8 cellular contexts compared by ENCODE assay signal in the genomic region with DNA sequence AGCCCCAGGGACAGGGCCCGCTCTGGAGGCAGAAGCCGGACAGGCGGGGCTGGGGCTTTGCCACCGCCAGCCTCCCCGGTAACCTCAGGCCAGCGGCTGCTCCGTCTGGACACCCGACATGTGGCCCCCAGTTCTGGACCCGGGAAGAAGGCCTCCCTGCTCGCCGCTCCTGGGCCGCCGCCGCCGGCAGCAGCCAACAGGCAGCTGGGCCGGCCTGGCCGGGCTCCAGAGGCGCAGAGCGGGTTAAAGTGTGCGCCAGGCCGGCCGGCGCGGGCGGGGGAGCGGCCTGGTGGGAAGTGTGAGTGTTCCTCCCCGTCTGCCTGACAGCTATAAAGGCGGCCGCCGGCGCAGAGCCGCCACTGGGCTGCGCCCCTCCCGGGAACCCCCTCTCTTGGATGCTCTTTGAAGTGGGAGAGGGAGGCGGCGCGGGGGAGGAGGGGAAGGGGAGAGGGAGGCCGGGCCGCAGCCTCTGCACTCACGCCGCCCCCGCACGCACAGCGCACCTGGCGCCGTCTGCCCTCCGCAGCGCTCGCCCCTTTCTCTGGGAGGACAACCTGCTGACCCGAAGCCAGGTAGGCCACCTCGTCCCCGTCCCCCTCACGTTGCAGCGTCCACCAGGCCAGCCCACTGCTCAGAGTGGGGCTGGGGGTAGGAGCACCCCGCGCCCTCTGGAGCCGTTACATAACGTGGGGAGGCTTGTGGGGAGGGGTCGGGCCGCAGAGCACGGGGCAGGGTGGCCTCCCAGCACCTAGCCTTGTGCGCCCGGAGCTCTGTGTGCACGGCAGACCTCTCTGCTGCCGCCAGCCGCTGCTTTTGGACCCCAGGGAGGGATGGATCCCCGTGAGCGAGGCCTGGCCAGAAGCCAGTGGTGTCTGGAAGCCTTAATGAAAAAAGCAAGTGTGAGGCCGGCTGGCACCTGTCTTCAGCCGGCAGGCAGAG. TPM values are rescaled to one million over a fixed set of nuclear protein-coding genes. Genes with fewer than 3 reads are reported as not detected.
DNase-seq lines count a peak whose midpoint lies in the region; TF ChIP-seq lines count a peak whose summit lies in the region.

TSS of gene ADAMTSL2 (plus strand) at position 359 of the 939 bp plus-strand sequence. CDS start 2,009 bp downstream, outside the sequence.

- TF ChIP-seq CTCF in fibroblast of the aortic adventitia (IDR thresholded peaks at IDR 0.05; ENCODE audit: insufficient read depth, low read length) (no peak), neural cell (IDR thresholded peaks at IDR 0.05; ENCODE audit: poor library complexity, severe bottlenecking) (no peak), tibial artery (IDR thresholded peaks at IDR 0.05) (no peak), brain microvascular endothelial cell (IDR thresholded peaks at IDR 0.05; ENCODE audit: low read depth, low read length, missing control alignments) (no peak)

- no peak within 1 kb of the TSS for H2AFZ ChIP-seq in neural cell (ENCODE audit: low read depth, low read length)

- TF ChIP-seq RAD21 in neural cell (conservative IDR thresholded peaks at IDR 0.05): no peak

- no peak within 1 kb of the TSS for H3K4me2 ChIP-seq in neural cell (ENCODE audit: low read length)

- no peaks in the 10 kb centered on the region for H3K79me2 ChIP-seq in neural cell (replicated peaks; ENCODE audit: insufficient read depth, low read length)

- H3K36me3 ChIP-seq in neural cell (ENCODE audit: insufficient read depth, low read length) (no peaks in the 10 kb centered on the region), tibial artery (no peaks in the 10 kb centered on the region), brain microvascular endothelial cell (replicated peaks) (no peaks in the 10 kb centered on the region)

- peaks cover 0 to 29% (median 15%) of the 10 kb centered on the region in 4 donors for H3K4me1 ChIP-seq in tibial artery

- H4K20me1 ChIP-seq in neural cell (ENCODE audit: insufficient read depth): no peaks in the 10 kb centered on the region

- peak; percentile 75 for DNase-seq in AG20443 (ENCODE audit: low spot score)
- peak; percentile 45 for DNase-seq in LHCN-M2 (ENCODE audit: low read depth)
- peak; percentile 17 to 28 for DNase-seq in activated CD4-positive, alpha-beta T cell treated with anti-CD3 and anti-CD28 coated beads, Interleukin-2, amount 50 U/mL, for 48 hours
- DNase-seq in fibroblast of the aortic adventitia (ENCODE audit: low read depth): peak; percentile 45
- no peak for DNase-seq in tibial artery
- no peak for DNase-seq in brain microvascular endothelial cell
- no peak for DNase-seq in NCI-H146 (lab: John Stamatoyannopoulos, UW)

- intact Hi-C loops in tibial artery (cut with DNase I; ENCODE audit: low total_unique reads): no loop called here

- H3K9me3 ChIP-seq in neural cell (ENCODE audit: low read length): no peaks in the 10 kb centered on the region
- no peaks in the 10 kb centered on the region for H3K9me3 ChIP-seq in tibial artery

- in situ Hi-C loops in brain microvascular endothelial cell (cut with HindIII; ENCODE audit: low pct_ligation_motif_present, low sequenced_read_pairs): no loop called here

- no peaks in the 10 kb centered on the region for H3K9me2 ChIP-seq in neural cell (ENCODE audit: insufficient read depth, low read length)

- no peak within 1 kb of the TSS for H3K4me3 ChIP-seq in fibroblast of the aortic adventitia (ENCODE audit: low read depth, low read length)
- H3K4me3 ChIP-seq in neural cell (ENCODE audit: low read length): peak within 1 kb of the TSS; percentile 51
- peak within 1 kb of the TSS; percentile 32 to 46 for H3K4me3 ChIP-seq in tibial artery
- no peak within 1 kb of the TSS for H3K4me3 ChIP-seq in brain microvascular endothelial cell (ENCODE audit: low read depth, low read length)

- TF ChIP-seq EP300 in neural cell (conservative IDR thresholded peaks at IDR 0.05; ENCODE audit: poor library complexity, severe bottlenecking): no peak

- H3K27me3 ChIP-seq in neural cell (ENCODE audit: insufficient read depth, low read depth, low read length): no peaks in the 10 kb centered on the region
- H3K27me3 ChIP-seq in tibial artery: peaks cover 0 to 89% of the 10 kb centered on the region in 2 donors
- no peaks in the 10 kb centered on the region for H3K27me3 ChIP-seq in brain microvascular endothelial cell (replicated peaks)

- H3K9ac ChIP-seq in neural cell (ENCODE audit: low read length): peak within 1 kb of the TSS; percentile 29

- no peaks in the 10 kb centered on the region for H3F3A ChIP-seq in neural cell (ENCODE audit: insufficient read depth, low read length, poor library complexity, severe bottlenecking)

- H3K27ac ChIP-seq in neural cell (ENCODE audit: low read length) (no peak within 1 kb of the TSS), tibial artery (no peak within 1 kb of the TSS), brain microvascular endothelial cell (no peak within 1 kb of the TSS)

TF ChIP-seq in neural cell, 6 proteins besides CTCF, POLR2A, EP300 and RAD21:
- no peak for TF ChIP-seq POLR2AphosphoS5 (IDR thresholded peaks at IDR 0.05)
- no peak for TF ChIP-seq TAF1 (IDR thresholded peaks at IDR 0.05; ENCODE audit: low read depth)
- TF ChIP-seq SMC3 (conservative IDR thresholded peaks at IDR 0.05; ENCODE audit: poor library complexity): no peak
- TF ChIP-seq, protein P1, sequence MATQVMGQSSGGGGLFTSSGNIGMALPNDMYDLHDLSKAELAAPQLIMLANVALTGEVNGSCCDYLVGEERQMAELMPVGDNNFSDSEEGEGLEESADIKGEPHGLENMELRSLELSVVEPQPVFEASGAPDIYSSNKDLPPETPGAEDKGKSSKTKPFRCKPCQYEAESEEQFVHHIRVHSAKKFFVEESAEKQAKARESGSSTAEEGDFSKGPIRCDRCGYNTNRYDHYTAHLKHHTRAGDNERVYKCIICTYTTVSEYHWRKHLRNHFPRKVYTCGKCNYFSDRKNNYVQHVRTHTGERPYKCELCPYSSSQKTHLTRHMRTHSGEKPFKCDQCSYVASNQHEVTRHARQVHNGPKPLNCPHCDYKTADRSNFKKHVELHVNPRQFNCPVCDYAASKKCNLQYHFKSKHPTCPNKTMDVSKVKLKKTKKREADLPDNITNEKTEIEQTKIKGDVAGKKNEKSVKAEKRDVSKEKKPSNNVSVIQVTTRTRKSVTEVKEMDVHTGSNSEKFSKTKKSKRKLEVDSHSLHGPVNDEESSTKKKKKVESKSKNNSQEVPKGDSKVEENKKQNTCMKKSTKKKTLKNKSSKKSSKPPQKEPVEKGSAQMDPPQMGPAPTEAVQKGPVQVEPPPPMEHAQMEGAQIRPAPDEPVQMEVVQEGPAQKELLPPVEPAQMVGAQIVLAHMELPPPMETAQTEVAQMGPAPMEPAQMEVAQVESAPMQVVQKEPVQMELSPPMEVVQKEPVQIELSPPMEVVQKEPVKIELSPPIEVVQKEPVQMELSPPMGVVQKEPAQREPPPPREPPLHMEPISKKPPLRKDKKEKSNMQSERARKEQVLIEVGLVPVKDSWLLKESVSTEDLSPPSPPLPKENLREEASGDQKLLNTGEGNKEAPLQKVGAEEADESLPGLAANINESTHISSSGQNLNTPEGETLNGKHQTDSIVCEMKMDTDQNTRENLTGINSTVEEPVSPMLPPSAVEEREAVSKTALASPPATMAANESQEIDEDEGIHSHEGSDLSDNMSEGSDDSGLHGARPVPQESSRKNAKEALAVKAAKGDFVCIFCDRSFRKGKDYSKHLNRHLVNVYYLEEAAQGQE (IDR thresholded peaks at IDR 0.05; ENCODE audit: borderline replicate concordance): no peak
- no peak for TF ChIP-seq EZH2 (IDR thresholded peaks at IDR 0.05; ENCODE audit: borderline replicate concordance, insufficient read depth, low read length, poor library complexity, severe bottlenecking)
- no peak for TF ChIP-seq MXI1 (conservative IDR thresholded peaks at IDR 0.05; ENCODE audit: poor library complexity, severe bottlenecking)

RNA-seq across cellular contexts. Expression of gene ADAMTSL2, which starts in this region (rescaled TPM):
- total RNA-seq in LHCN-M2 (2014; rRNA removed) (0.32 TPM in 1 of 2 replicates, not detected in the other), fibroblast of the aortic adventitia (ENCODE audit: low replicate concordance) (0.16 TPM in 1 of 2 replicates, not detected in the other)
- 0.05 TPM for polyA plus RNA-seq in LHCN-M2 (2012)
- 0.30 and 0.85 TPM in 2 replicates for polyA plus RNA-seq in neural cell
- polyA minus RNA-seq in neural cell: 0.73 and 0.81 TPM in 2 replicates

Comparison
In these comparisons a context has a peak if more than half of its experiments do, and no peak if none do; other contexts are left out.
1. Peak in DNase-seq in LHCN-M2; RNA of the gene not detected or under 1 TPM.
2. Peak in DNase-seq in fibroblast of the aortic adventitia; RNA of the gene not detected or under 1 TPM.
3. DNase-seq: peak in AG20443 (single experiment) and activated CD4-positive, alpha-beta T cell treated with anti-CD3 and anti-CD28 coated beads, Interleukin-2, amount 50 U/mL, for 48 hours (2 of 2); none in tibial artery (0 of 2), brain microvascular endothelial cell (single experiment) and NCI-H146 (single experiment).
4. H3K4me3 ChIP-seq: peak in neural cell (single experiment) and tibial artery (2 of 2); none in fibroblast of the aortic adventitia (single experiment) and brain microvascular endothelial cell (single experiment).